In genomic region chr1:1161078-1161682, GRCh38 we compare ENCODE assay signal across 28 cellular contexts. TPM values are rescaled to one million over a fixed set of nuclear protein-coding genes. Genes with fewer than 3 reads are reported as not detected.
"Had no signal": no experiment of that assay in that cellular context is flagged by ENCODE, and none has a peak within 500 bp of the region (broad histone marks: within the 10 kb centered on the region; RNA-seq: fewer than 3 reads in every experiment).

No MANE protein-coding gene starts in this region.

- H3K36me3 ChIP-seq: esophagus muscularis mucosa, gastrocnemius medialis, heart right ventricle, neural progenitor cell, spleen, tibial nerve had no signal

- H3K4me1 ChIP-seq: parathyroid adenoma had no signal

- H3K27ac ChIP-seq: epithelial cell of prostate, esophagus muscularis mucosa, gastrocnemius medialis, heart right ventricle, neural progenitor cell, parathyroid adenoma, psoas muscle, spleen, testis had no signal

- DNase-seq: effector memory CD8-positive, alpha-beta T cell; gastrocnemius medialis; heart right ventricle; hypothalamus; islet precursor cell; mammary epithelial cell; psoas muscle; retina; spleen; stimulated activated CD4-positive, alpha-beta T cell treated with anti-CD3 and anti-CD28 coated beads, Interleukin-15, amount 100 ng/mL, for 24 hours; stimulated activated CD4-positive, alpha-beta T cell treated with anti-CD3 and anti-CD28 coated beads, Interleukin-1b, Interleukin-23, amount 100 ng/mL, for 48 hours; stimulated activated CD4-positive, alpha-beta T cell treated with anti-CD3 and anti-CD28 coated beads, Interleukin-4, amount 100 ng/mL, for 24 hours; testis had no signal

- H2AFZ ChIP-seq: neural progenitor cell, parathyroid adenoma had no signal

- H3K79me2 ChIP-seq: parathyroid adenoma had no signal

- H3K9me3 ChIP-seq: esophagus muscularis mucosa, gastrocnemius medialis, heart right ventricle, mucosa of descending colon, psoas muscle, spleen, testis, tibial nerve had no signal

- H3K4me2 ChIP-seq: neural progenitor cell had no signal

- H3K4me3 ChIP-seq: esophagus muscularis mucosa, gastrocnemius medialis, heart right ventricle, mucosa of descending colon, neural progenitor cell, psoas muscle, spleen, testis, tibial nerve had no signal

- H3K9ac ChIP-seq: neural progenitor cell, parathyroid adenoma had no signal

- H3K27me3 ChIP-seq: testis had no signal

- ATAC-seq: effector memory CD8-positive, alpha-beta T cell; gastrocnemius medialis; heart right ventricle; left lobe of liver; mucosa of descending colon; natural killer cell treated with Interleukin-12 subunit alpha and Interleukin-12 subunit beta and Interleukin-15 and Interleukin-18, amount 100 ng/mL, for 72 hours; psoas muscle; sciatic nerve; stimulated activated memory B cell treated with anti-CD40 and anti-IgM and Interleukin-4, amounts not matched to agents 10 μg/mL and 1 μg/mL and 100 μg/mL, for 72 hours had no signal

RNA-seq across cellular contexts. Expression of gene TTLL10, which starts 12.5 kb away (rescaled TPM):
- total RNA-seq: fibroblast of villous mesenchyme, left lobe of liver, lower leg skin, mammary epithelial cell, myocyte, skeletal muscle tissue, tibial nerve, urinary bladder had no signal
- polyA plus RNA-seq: mammary epithelial cell had no signal

RNA-seq across cellular contexts. Expression of gene TNFRSF18, which starts 45.2 kb away (rescaled TPM):
- total RNA-seq: fibroblast of villous mesenchyme, gastrocnemius medialis, left lobe of liver, myocyte, testis, urinary bladder had no signal
- polyA plus RNA-seq: mammary epithelial cell had no signal

RNA-seq across cellular contexts. Expression of gene TNFRSF4, which starts 52.8 kb away (rescaled TPM):
- total RNA-seq: myocyte had no signal
- polyA plus RNA-seq: mammary epithelial cell had no signal
